In genomic region chr19:16124953-16125352, GRCh38 we compare ENCODE assay signal across 19 cellular contexts. TPM values are rescaled to one million over a fixed set of nuclear protein-coding genes. Genes with fewer than 3 reads are reported as not detected.
"Had no signal": no experiment of that assay in that cellular context is flagged by ENCODE, and none has a peak within 500 bp of the region (broad histone marks: within the 10 kb centered on the region; RNA-seq: fewer than 3 reads in every experiment).

No MANE protein-coding gene starts in this region.

- H3K27me3 ChIP-seq: ovary, thyroid gland, uterus had no signal

- H3K4me1 Mint-ChIP-seq: brain, endodermal cell had no signal

- H3K9me3 ChIP-seq: lower lobe of right lung, ovary, thyroid gland, uterus had no signal

- H3K4me1 ChIP-seq: thyroid gland, uterus had no signal

- H3K4me3 ChIP-seq: lower lobe of right lung, ovary, thyroid gland, uterus had no signal

- DNase-seq: activated effector memory CD4-positive, alpha-beta T cell treated with anti-CD3 and anti-CD28 coated beads, Interleukin-2, amount 50 U/mL, for 16 hours; activated naive CD8-positive, alpha-beta T cell treated with anti-CD3 and anti-CD28 coated beads, Interleukin-2, amount 10 ng/mL, durations not matched to agents 7 days and 5 days; activated T-cell treated with anti-CD3 and anti-CD28 coated beads, Interleukin-2, amount 50 U/mL, for 24 hours; central memory CD4-positive, alpha-beta T cell; cortex of kidney; endodermal cell; head of caudate nucleus; left colon; lower lobe of right lung; ovary; stimulated activated CD4-positive, alpha-beta T cell treated with anti-CD3 and anti-CD28 coated beads, Interleukin-12 subunit alpha, Interleukin-12 subunit beta, amount 100 ng/mL, for 4 hours; stimulated activated CD4-positive, alpha-beta T cell treated with anti-CD3 and anti-CD28 coated beads, Interleukin-2, amount 100 ng/mL, for 24 hours; thyroid gland; uterus had no signal

- H3K27ac ChIP-seq: lower lobe of right lung, ovary, thyroid gland, uterus had no signal

- H3K4me3 Mint-ChIP-seq: activated naive CD8-positive, alpha-beta T cell treated with anti-CD3 and anti-CD28 coated beads, Interleukin-2, amount 10 ng/mL, durations not matched to agents 7 days and 5 days; activated T-cell treated with anti-CD3 and anti-CD28 coated beads, Interleukin-2, amount 50 U/mL, for 24 hours; brain; endodermal cell had no signal

- H3K27ac Mint-ChIP-seq: endodermal cell had no signal

- H3K36me3 ChIP-seq: ovary, uterus had no signal

- H3K27me3 Mint-ChIP-seq: activated naive CD8-positive, alpha-beta T cell treated with anti-CD3 and anti-CD28 coated beads, Interleukin-2, amount 10 ng/mL, durations not matched to agents 7 days and 5 days; activated T-cell treated with anti-CD3 and anti-CD28 coated beads, Interleukin-2, amount 50 U/mL, for 24 hours; brain had no signal

- H3K9me3 Mint-ChIP-seq: activated naive CD8-positive, alpha-beta T cell treated with anti-CD3 and anti-CD28 coated beads, Interleukin-2, amount 10 ng/mL, durations not matched to agents 7 days and 5 days; activated T-cell treated with anti-CD3 and anti-CD28 coated beads, Interleukin-2, amount 50 U/mL, for 24 hours; brain; endodermal cell had no signal

- ATAC-seq: lower lobe of right lung had no signal

RNA-seq across cellular contexts. Expression of gene HSH2D, which starts 18.5 kb away (rescaled TPM):
- total RNA-seq: pulmonary artery endothelial cell had no signal
- polyA plus RNA-seq: neural cell had no signal

RNA-seq across cellular contexts. Expression of gene CIB3, which starts 48.4 kb away (rescaled TPM):
- total RNA-seq: activated naive CD8-positive, alpha-beta T cell treated with anti-CD3 and anti-CD28 coated beads, Interleukin-2, amount 10 ng/mL, durations not matched to agents 7 days and 5 days; endodermal cell; epithelial cell of proximal tubule; frontal cortex; left colon; lower lobe of right lung; ovary; pulmonary artery endothelial cell; thyroid gland; uterus had no signal
- polyA plus RNA-seq: neural cell, ovary had no signal
